Comparison of ENCODE assay signal across 11 cellular contexts in genomic region chr4:76434901-76435688, GRCh38. TPM values are rescaled to one million over a fixed set of nuclear protein-coding genes. Genes with fewer than 3 reads are reported as not detected.
A peak's percentile ranks its signal among the peaks of the same experiment; 100 is the strongest.
DNase-seq lines count a peak whose midpoint lies in the region; ATAC-seq, FAIRE-seq and TF ChIP-seq lines count a peak whose summit lies in the region.
"Had no signal": no experiment of that assay in that cellular context is flagged by ENCODE, and none has a peak within 500 bp of the region (broad histone marks: within the 10 kb centered on the region; RNA-seq: fewer than 3 reads in every experiment).

SHROOM3 (plus strand) TSS chr4:76435229; CDS start chr4:76436053, 824 bp downstream.

- intact Hi-C loops in left ventricle myocardium inferior (cut with micrococcal nuclease) = loop anchor here (5.0 kb wide), 1 partner anchor 72 kb away; no protein-coding TSS in a partner anchor
- intact Hi-C loops in psoas muscle (cut with DNase I) = loop anchor here (5.0 to 10.0 kb wide), 4 partner anchors 67 to 770 kb away; no protein-coding TSS in a partner anchor

- H3K4me3 ChIP-seq in left ventricle myocardium inferior = peak within 1 kb of the TSS; percentile 49
- peak within 1 kb of the TSS; percentile 40 for H3K4me3 ChIP-seq in psoas muscle

- TF ChIP-seq CTCF in VCaP (conservative IDR thresholded peaks at IDR 0.05) (no peak), left ventricle myocardium inferior (IDR thresholded peaks at IDR 0.05; ENCODE audit: borderline replicate concordance) (no peak), psoas muscle (IDR thresholded peaks at IDR 0.05) (no peak)

- DNase-seq in left ventricle myocardium inferior = no peak
- no peak for DNase-seq in psoas muscle
- no peak for DNase-seq in activated naive CD4-positive, alpha-beta T cell treated with anti-CD3 and anti-CD28 coated beads, Interleukin-2, amount 10 ng/mL, durations not matched to agents 7 days and 5 days
- DNase-seq: DND-41 had no signal

- no peaks in the 10 kb centered on the region for H3K9me3 ChIP-seq in left ventricle myocardium inferior (replicated peaks)
- no peaks in the 10 kb centered on the region for H3K9me3 ChIP-seq in psoas muscle

- peaks cover 39% of the 10 kb centered on the region for H3K27me3 Mint-ChIP-seq in activated naive CD4-positive, alpha-beta T cell treated with anti-CD3 and anti-CD28 coated beads, Interleukin-2, amount 10 ng/mL, durations not matched to agents 7 days and 5 days

- peak within 1 kb of the TSS; percentile 18 for H3K27ac ChIP-seq in VCaP
- H3K27ac ChIP-seq in left ventricle myocardium inferior (replicated peaks) = peak within 1 kb of the TSS; percentile 28
- no peak within 1 kb of the TSS for H3K27ac ChIP-seq in psoas muscle
- H3K27ac ChIP-seq: parathyroid adenoma had no signal

- no peaks in the 10 kb centered on the region for H3K9me3 Mint-ChIP-seq in activated naive CD4-positive, alpha-beta T cell treated with anti-CD3 and anti-CD28 coated beads, Interleukin-2, amount 10 ng/mL, durations not matched to agents 7 days and 5 days
- H3K9me3 Mint-ChIP-seq: activated naive CD4-positive, alpha-beta T cell treated with anti-CD3 and anti-CD28 coated beads, Interleukin-2, amount 50 U/mL, for 24 hours had no signal

- peak; percentile 99 for FAIRE-seq in G401.6 (lab: Jason Lieb, UNC)

- ATAC-seq in psoas muscle (no peak), HG03159 (IDR thresholded peaks at IDR 0.05; ENCODE audit: unreplicated experiment) (no peak), GM21619 (IDR thresholded peaks at IDR 0.05; ENCODE audit: unreplicated experiment) (no peak), HG02678 (IDR thresholded peaks at IDR 0.05; ENCODE audit: unreplicated experiment) (no peak)

- H3K27me3 ChIP-seq in left ventricle myocardium inferior (ENCODE audit: low read depth) (peaks cover 41% of the 10 kb centered on the region), psoas muscle (ENCODE audit: insufficient read depth in 3 of 3, low read length in 2 of 3) (no peaks in the 10 kb centered on the region)

- H3K4me3 Mint-ChIP-seq in activated naive CD4-positive, alpha-beta T cell treated with anti-CD3 and anti-CD28 coated beads, Interleukin-2, amount 10 ng/mL, durations not matched to agents 7 days and 5 days = no peak within 1 kb of the TSS
- H3K4me3 Mint-ChIP-seq: activated naive CD4-positive, alpha-beta T cell treated with anti-CD3 and anti-CD28 coated beads, Interleukin-2, amount 50 U/mL, for 24 hours had no signal

- H3K36me3 ChIP-seq in left ventricle myocardium inferior (no peaks in the 10 kb centered on the region), psoas muscle (ENCODE audit: insufficient read depth in 1 of 2, low read depth in 1 of 2) (no peaks in the 10 kb centered on the region)

- CTCF ChIA-PET in activated naive CD4-positive, alpha-beta T cell treated with anti-CD3 and anti-CD28 coated beads, Interleukin-2, amount 10 ng/mL, durations not matched to agents 7 days and 5 days (lab: Charles Lee) = interaction anchor here (6.5 kb wide), 1 partner anchor 67 kb away, joined by 54 read pairs; no protein-coding TSS in a partner anchor

- H3K36me3 Mint-ChIP-seq in activated naive CD4-positive, alpha-beta T cell treated with anti-CD3 and anti-CD28 coated beads, Interleukin-2, amount 10 ng/mL, durations not matched to agents 7 days and 5 days = no peaks in the 10 kb centered on the region
- H3K36me3 Mint-ChIP-seq: activated naive CD4-positive, alpha-beta T cell treated with anti-CD3 and anti-CD28 coated beads, Interleukin-2, amount 50 U/mL, for 24 hours had no signal

- 32 to 40% (median 39%) methylated on average over 10 of the region's 10 CpGs for WGBS in psoas muscle, 3 donors

- H3K4me1 ChIP-seq in left ventricle myocardium inferior = peaks cover 12% of the 10 kb centered on the region
- H3K4me1 ChIP-seq in psoas muscle = no peaks in the 10 kb centered on the region
- H3K4me1 ChIP-seq: parathyroid adenoma had no signal

- H3K27ac Mint-ChIP-seq in activated naive CD4-positive, alpha-beta T cell treated with anti-CD3 and anti-CD28 coated beads, Interleukin-2, amount 10 ng/mL, durations not matched to agents 7 days and 5 days = no peak within 1 kb of the TSS
- H3K27ac Mint-ChIP-seq: activated naive CD4-positive, alpha-beta T cell treated with anti-CD3 and anti-CD28 coated beads, Interleukin-2, amount 50 U/mL, for 24 hours had no signal

- H3K4me1 Mint-ChIP-seq in activated naive CD4-positive, alpha-beta T cell treated with anti-CD3 and anti-CD28 coated beads, Interleukin-2, amount 10 ng/mL, durations not matched to agents 7 days and 5 days = no peaks in the 10 kb centered on the region

RNA-seq across cellular contexts. Expression of gene SHROOM3, which starts in this region (rescaled TPM):
- total RNA-seq in left ventricle myocardium inferior (16.2 TPM), psoas muscle (under 1 TPM; 0.02 to 0.79 (median 0.12) TPM)
- under 1 TPM; 0.01 to 0.06 (median 0.03) TPM for polyA plus RNA-seq in psoas muscle
